12 cellular contexts compared by ENCODE assay signal in the genomic region with DNA sequence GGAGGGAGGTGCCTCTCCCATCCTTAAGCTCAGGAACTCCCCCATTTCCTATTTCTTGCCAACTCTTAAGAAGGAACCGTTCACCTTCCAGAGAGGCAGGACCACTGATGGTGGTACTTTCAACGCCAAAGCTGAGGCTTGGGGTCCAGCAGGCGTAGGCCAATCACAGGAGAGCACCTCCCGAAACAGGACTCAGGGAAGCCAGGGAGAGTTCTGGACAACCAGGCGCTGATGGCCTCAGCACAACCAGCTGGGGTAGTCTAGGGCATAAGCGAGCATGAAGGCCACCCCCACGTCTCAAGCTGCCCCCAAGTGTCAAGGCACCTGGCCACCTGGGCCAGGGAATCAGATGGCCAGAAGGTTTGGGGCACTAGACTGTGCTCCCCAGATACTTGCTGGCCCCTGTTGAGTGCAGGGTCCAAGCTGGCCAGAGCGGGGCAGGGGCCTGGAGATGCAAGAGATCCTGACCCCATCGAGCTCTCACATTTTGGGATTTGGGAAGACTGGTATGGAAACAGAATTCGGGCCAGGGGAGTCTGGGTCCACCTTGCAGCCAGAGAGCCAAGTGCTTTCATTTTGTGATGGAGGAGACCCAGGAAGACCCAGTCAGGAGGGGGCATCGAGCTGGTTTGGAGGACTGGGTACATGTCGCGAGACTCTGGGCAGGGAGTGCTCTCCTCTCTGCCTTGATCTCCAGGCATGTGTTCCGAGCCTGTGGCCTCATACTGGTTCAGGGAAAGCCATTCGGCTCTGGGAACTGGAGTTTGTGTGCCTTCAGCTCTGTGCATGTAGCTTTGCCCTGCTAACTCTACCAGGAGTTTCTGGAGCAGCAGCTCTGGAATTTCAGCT. TPM values are rescaled to one million over a fixed set of nuclear protein-coding genes. Genes with fewer than 3 reads are reported as not detected.
DNase-seq lines count a peak whose midpoint lies in the region; ATAC-seq and TF ChIP-seq lines count a peak whose summit lies in the region.
"Had no signal": no experiment of that assay in that cellular context is flagged by ENCODE, and none has a peak within 500 bp of the region (broad histone marks: within the 10 kb centered on the region; RNA-seq: fewer than 3 reads in every experiment).

No MANE protein-coding gene starts in this region.

- peaks cover 7% of the 10 kb centered on the region for H3K9me3 Mint-ChIP-seq in endodermal cell
- H3K9me3 Mint-ChIP-seq in stimulated activated memory B cell treated with anti-CD40 and anti-IgM and Interleukin-4, amounts not matched to agents 10 μg/mL and 1 μg/mL and 100 μg/mL, for 72 hours = peaks cover 5% of the 10 kb centered on the region

- H2BK12ac ChIP-seq in trophoblast cell (ENCODE audit: low read length) = no peak overlapping the region

- H3K18ac ChIP-seq in trophoblast cell (ENCODE audit: low read length) = no peak overlapping the region

- no peak overlapping the region for H3K27ac ChIP-seq in endodermal cell (ENCODE audit: low read depth, low read length)
- no peak overlapping the region for H3K27ac ChIP-seq in trophoblast cell (ENCODE audit: low read depth, low read length)
- H3K27ac ChIP-seq: C4-2B, ovary had no signal

- peaks cover 9% of the 10 kb centered on the region for H3K9me3 ChIP-seq in endodermal cell (ENCODE audit: control insufficient read depth, low read length)
- no peaks in the 10 kb centered on the region for H3K9me3 ChIP-seq in trophoblast cell (ENCODE audit: insufficient read depth, low read depth, low read length)
- H3K9me3 ChIP-seq: ovary had no signal

- H3K4me3 Mint-ChIP-seq in endodermal cell = no peak overlapping the region
- peak overlapping the region; percentile 67 for H3K4me3 Mint-ChIP-seq in stimulated activated memory B cell treated with anti-CD40 and anti-IgM and Interleukin-4, amounts not matched to agents 10 μg/mL and 1 μg/mL and 100 μg/mL, for 72 hours

- no peak for ATAC-seq in stimulated activated memory B cell treated with anti-CD40 and anti-IgM and Interleukin-4, amounts not matched to agents 10 μg/mL and 1 μg/mL and 100 μg/mL, for 72 hours
- ATAC-seq: left colon had no signal

- no peak overlapping the region for H2BK5ac ChIP-seq in trophoblast cell (ENCODE audit: low read depth, low read length, poor library complexity)

- H4K12ac ChIP-seq in trophoblast cell (ENCODE audit: low read depth, low read length) = no peak overlapping the region

- H2AK5ac ChIP-seq in trophoblast cell (ENCODE audit: low read length) = no peak overlapping the region

- no peak for TF ChIP-seq CTCF in GM12875 (IDR thresholded peaks at IDR 0.05; ENCODE audit: borderline replicate concordance, insufficient read depth, low read depth, low read length)
- TF ChIP-seq CTCF in endodermal cell (conservative IDR thresholded peaks at IDR 0.05) = no peak
- no peak for TF ChIP-seq CTCF in GM20000 (IDR thresholded peaks at IDR 0.05; ENCODE audit: extremely low read depth, missing control alignments)

- H3K4ac ChIP-seq in trophoblast cell (ENCODE audit: low read depth, low read length) = no peak overlapping the region

- no peak overlapping the region for H3K23ac ChIP-seq in trophoblast cell (ENCODE audit: low read length)

- 91 to 96% methylated on average over 8 to 15 of the region's 15 CpGs for WGBS in endodermal cell (ENCODE audit: insufficient coverage in 1 of 2, insufficient read length in 1 of 2), 2 experiments
- no CpG with 5 or more reads among the region's 15 CpGs for WGBS in trophoblast cell (ENCODE audit: extremely low coverage, insufficient coverage, insufficient read length)

- H3K27me3 ChIP-seq in endodermal cell (ENCODE audit: control insufficient read depth, insufficient read depth, low read length, poor library complexity, severe bottlenecking) (peaks cover 9% of the 10 kb centered on the region), trophoblast cell (ENCODE audit: insufficient read depth, low read length) (no peaks in the 10 kb centered on the region)
- H3K27me3 ChIP-seq: ovary had no signal

- peak overlapping the region; percentile 52 for H3K4me3 ChIP-seq in GM12875 (ENCODE audit: low read depth, low read length)
- no peak overlapping the region for H3K4me3 ChIP-seq in endodermal cell (ENCODE audit: low read length)
- no peak overlapping the region for H3K4me3 ChIP-seq in trophoblast cell (ENCODE audit: low read depth, low read length)
- H3K4me3 ChIP-seq: ovary had no signal

- no peak overlapping the region for H3K27ac Mint-ChIP-seq in endodermal cell
- H3K27ac Mint-ChIP-seq in stimulated activated memory B cell treated with anti-CD40 and anti-IgM and Interleukin-4, amounts not matched to agents 10 μg/mL and 1 μg/mL and 100 μg/mL, for 72 hours = peak overlapping the region; percentile 75

- peaks cover under 1% of the 10 kb centered on the region for H3K36me3 Mint-ChIP-seq in endodermal cell (ENCODE audit: low read depth)
- peaks cover 6% of the 10 kb centered on the region for H3K36me3 Mint-ChIP-seq in stimulated activated memory B cell treated with anti-CD40 and anti-IgM and Interleukin-4, amounts not matched to agents 10 μg/mL and 1 μg/mL and 100 μg/mL, for 72 hours

- no peaks in the 10 kb centered on the region for H3K79me2 ChIP-seq in trophoblast cell (ENCODE audit: control insufficient read depth, insufficient read depth, low read length, poor library complexity)

- H2AFZ ChIP-seq in trophoblast cell (ENCODE audit: insufficient read depth, low read length, poor library complexity) = no peak overlapping the region

- intact Hi-C loops in cardiac septum (cut with DNase I) = no loop called here

- H2BK120ac ChIP-seq in trophoblast cell (ENCODE audit: insufficient read depth, low read length, poor library complexity) = no peak overlapping the region

- H3K14ac ChIP-seq in trophoblast cell (ENCODE audit: low read length) = no peak overlapping the region

- H4K8ac ChIP-seq in trophoblast cell (ENCODE audit: low read depth, low read length) = no peak overlapping the region

- no peaks in the 10 kb centered on the region for H3K79me1 ChIP-seq in trophoblast cell (ENCODE audit: low read length)

- peaks cover 5% of the 10 kb centered on the region for H3K4me1 Mint-ChIP-seq in endodermal cell
- peaks cover 48% of the 10 kb centered on the region for H3K4me1 Mint-ChIP-seq in stimulated activated memory B cell treated with anti-CD40 and anti-IgM and Interleukin-4, amounts not matched to agents 10 μg/mL and 1 μg/mL and 100 μg/mL, for 72 hours

- H3K4me1 ChIP-seq in endodermal cell (ENCODE audit: control insufficient read depth, insufficient read depth, low read length) (no peaks in the 10 kb centered on the region), trophoblast cell (ENCODE audit: control insufficient read depth in 1 of 2, insufficient read depth in 2 of 2, low read length in 2 of 2) (no peaks in the 10 kb centered on the region)

- no peak overlapping the region for H3K4me2 ChIP-seq in trophoblast cell (ENCODE audit: low read length)

- no peaks in the 10 kb centered on the region for H3K36me3 ChIP-seq in endodermal cell (ENCODE audit: control insufficient read depth, insufficient read depth, low read length)
- H3K36me3 ChIP-seq in trophoblast cell (ENCODE audit: control insufficient read depth in 1 of 2, insufficient read depth in 2 of 2, low read length in 2 of 2) = no peaks in the 10 kb centered on the region
- H3K36me3 ChIP-seq: ovary had no signal

- H3K27me3 Mint-ChIP-seq in endodermal cell (ENCODE audit: insufficient read depth) = peaks cover 12% of the 10 kb centered on the region
- H3K27me3 Mint-ChIP-seq in stimulated activated memory B cell treated with anti-CD40 and anti-IgM and Interleukin-4, amounts not matched to agents 10 μg/mL and 1 μg/mL and 100 μg/mL, for 72 hours = no peaks in the 10 kb centered on the region

- no peak overlapping the region for H4K91ac ChIP-seq in trophoblast cell (ENCODE audit: low read depth, low read length)

- H3K9ac ChIP-seq in endodermal cell (ENCODE audit: extremely low read depth, low read length, poor library complexity, severe bottlenecking) (no peak overlapping the region), trophoblast cell (ENCODE audit: low read length) (no peak overlapping the region)

- DNase-seq in activated CD4-positive, alpha-beta T cell treated with anti-CD3 and anti-CD28 coated beads, Interleukin-2, amount 50 U/mL, for 1 hour = peak; percentile 46
- DNase-seq in endodermal cell (peak; percentile 34), Kasumi-1 (lab: John Stamatoyannopoulos, UW) (no peak), trophoblast cell (no peak), GM20000 (ENCODE audit: low spot score) (no peak), cardiac septum (ENCODE audit: low spot score) (no peak)
- DNase-seq: head of caudate nucleus, left colon, ovary had no signal

RNA-seq across cellular contexts. Expression of gene CD6, which starts 0.9 kb away (rescaled TPM):
- total RNA-seq in endodermal cell (1 to 10 TPM; 1.5 to 1.6 TPM), cardiac septum (0.86 TPM)
- 0.57 TPM for polyA plus RNA-seq in endodermal cell (2013, experiment 1 of 2)
- polyA plus RNA-seq in endodermal cell (2013, experiment 2 of 2) = 0.50 TPM
- 0.08 and 0.19 TPM in 2 replicates for polyA plus RNA-seq in trophoblast cell (2013)

RNA-seq across cellular contexts. Expression of gene SLC15A3, which starts 20.4 kb away (rescaled TPM):
- 1 to 10 TPM; 1.4 to 1.6 TPM for total RNA-seq in endodermal cell
- 10.8 TPM for polyA plus RNA-seq in endodermal cell (2013, experiment 1 of 2)
- 8.9 TPM for polyA plus RNA-seq in endodermal cell (2013, experiment 2 of 2)
- polyA plus RNA-seq in trophoblast cell (2013) = 2.0 and 2.9 TPM in 2 replicates
- 11.6 TPM for total RNA-seq in cardiac septum

RNA-seq across cellular contexts. Expression of gene TMEM132A, which starts 48.1 kb away (rescaled TPM):
- total RNA-seq in endodermal cell (100 to 1,000 TPM; 135 to 140 TPM), cardiac septum (4.9 TPM)
- polyA plus RNA-seq in endodermal cell (2013, experiment 1 of 2) = 230 TPM
- polyA plus RNA-seq in endodermal cell (2013, experiment 2 of 2) = 208 TPM
- polyA plus RNA-seq in trophoblast cell (2013) = 77.9 and 87.2 TPM in 2 replicates

RNA-seq across cellular contexts. Expression of gene TMEM109, which starts 58.4 kb away (rescaled TPM):
- total RNA-seq in endodermal cell (10 to 100 TPM; 41.4 to 56.8 TPM), cardiac septum (80.2 TPM)
- polyA plus RNA-seq in endodermal cell (2013, experiment 1 of 2) = 57.8 TPM
- 55.8 TPM for polyA plus RNA-seq in endodermal cell (2013, experiment 2 of 2)
- 82.6 and 93.9 TPM in 2 replicates for polyA plus RNA-seq in trophoblast cell (2013)

Comparison
In these comparisons a context has a peak if more than half of its experiments do, and no peak if none do; other contexts are left out.
1. DNase-seq: peak in activated CD4-positive, alpha-beta T cell treated with anti-CD3 and anti-CD28 coated beads, Interleukin-2, amount 50 U/mL, for 1 hour (single experiment) and endodermal cell (single experiment); none in Kasumi-1 (0 of 2), trophoblast cell (0 of 2), GM20000 (single experiment) and cardiac septum (single experiment).
2. RNA of gene TMEM132A, which starts 48.1 kb away (total RNA-seq): 135 to 140 TPM in endodermal cell; 4.9 TPM in cardiac septum (single experiment); every median in the first group is over 10 times any median in the second.